8 cellular contexts compared by ENCODE assay signal in the genomic region with DNA sequence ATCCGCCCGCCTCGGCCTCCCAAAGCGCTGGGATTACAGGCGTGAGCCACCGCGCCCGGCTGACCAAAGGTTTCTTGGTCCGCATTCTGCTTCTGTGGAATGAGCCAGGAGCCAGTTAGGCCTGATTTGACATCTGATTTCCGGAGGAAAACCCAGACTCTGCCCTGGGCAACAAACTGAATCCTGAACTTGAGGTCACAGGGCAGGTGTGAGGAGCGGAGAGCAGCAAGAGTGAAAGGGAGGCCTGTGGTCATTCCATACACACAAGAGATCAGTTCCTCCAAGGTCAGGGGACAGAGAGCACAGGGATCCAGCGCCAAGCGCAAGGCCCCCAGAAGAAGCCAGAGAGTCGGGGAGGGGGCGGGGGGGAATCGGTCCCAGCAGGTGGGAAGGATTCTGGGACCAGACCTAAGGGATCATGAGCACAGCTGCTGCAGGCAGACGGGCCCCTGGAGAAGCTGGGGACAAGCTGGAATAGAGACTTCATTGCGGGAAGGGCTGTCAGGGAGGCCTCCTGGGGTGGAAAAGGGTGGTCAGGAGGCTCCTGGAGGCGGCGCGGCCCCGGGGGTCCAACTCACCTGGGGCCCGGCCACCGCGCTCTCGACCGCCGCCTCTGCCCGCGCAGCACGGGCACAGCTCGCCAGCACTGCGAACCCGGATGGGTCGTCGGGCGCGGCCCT. TPM values are rescaled to one million over a fixed set of nuclear protein-coding genes. Genes with fewer than 3 reads are reported as not detected.
DNase-seq lines count a peak whose midpoint lies in the region; ATAC-seq and TF ChIP-seq lines count a peak whose summit lies in the region.

No MANE protein-coding gene starts in this region.

- POLR2A ChIA-PET in CD8-positive, alpha-beta T cell (lab: Charles Lee) = interaction anchor here (0.8 to 2.1 kb wide), 7 partner anchors 8 to 210 kb away, joined by 3 to 10 read pairs (median 4); a partner anchor contains a TSS

- CTCF ChIA-PET in CD8-positive, alpha-beta T cell (lab: Charles Lee) = interaction anchor here (0.6 to 1.3 kb wide), 2 partner anchors 587 to 1187 kb away, joined by 3 to 4 read pairs; no protein-coding TSS in a partner anchor

- no peaks in the 10 kb centered on the region for H3K27me3 ChIP-seq in CD8-positive, alpha-beta T cell (ENCODE audit: insufficient read depth, low read length)

- H3K27ac Mint-ChIP-seq in CD8-positive, alpha-beta T cell = peak overlapping the region; percentile 86

- peak overlapping the region; percentile 90 for H3K27ac ChIP-seq in CD8-positive, alpha-beta T cell (ENCODE audit: low read depth, low read length)
- peak overlapping the region; percentile 90 for H3K27ac ChIP-seq in temporal lobe (ENCODE audit: low read depth, low read length)

- no peaks in the 10 kb centered on the region for H3K27me3 Mint-ChIP-seq in CD8-positive, alpha-beta T cell (ENCODE audit: low read depth)

- in situ Hi-C loops in astrocyte of the cerebellum (cut with HindIII; ENCODE audit: low sequenced_read_pairs) = loop anchor here (10.0 kb wide), 1 partner anchor 101 kb away; no protein-coding TSS in a partner anchor

- peak overlapping the region; percentile 97 for H3K4me3 Mint-ChIP-seq in CD8-positive, alpha-beta T cell

- H3K9me3 Mint-ChIP-seq in CD8-positive, alpha-beta T cell = no peaks in the 10 kb centered on the region

- H3K4me1 Mint-ChIP-seq in CD8-positive, alpha-beta T cell (ENCODE audit: low read depth) = peaks cover 26% of the 10 kb centered on the region

- H3K36me3 Mint-ChIP-seq in CD8-positive, alpha-beta T cell = peaks cover 17% of the 10 kb centered on the region

- ATAC-seq in CD8-positive, alpha-beta T cell = no peak
- peak; percentile 12 for ATAC-seq in HG03095 (IDR thresholded peaks at IDR 0.05; ENCODE audit: unreplicated experiment)

- no peak for DNase-seq in CD8-positive, alpha-beta T cell
- DNase-seq in astrocyte of the cerebellum (ENCODE audit: low read depth) (no peak), kidney tubule cell (ENCODE audit: low spot score) (peak; percentile 68), NAMALWA (ENCODE audit: low spot score) (no peak), NCI-H1105 treated with DMSO at 0.1 percent for 48 hours (lab: John Stamatoyannopoulos, UW) (no peak), middle frontal gyrus (ENCODE audit: extremely low spot score, low spot score) (no peak)

- H3K9me3 ChIP-seq in CD8-positive, alpha-beta T cell (ENCODE audit: low read length) = no peaks in the 10 kb centered on the region

- peaks cover 8% of the 10 kb centered on the region for H3K4me1 ChIP-seq in CD8-positive, alpha-beta T cell (ENCODE audit: insufficient read depth, low read length)

- no peaks in the 10 kb centered on the region for H3K36me3 ChIP-seq in CD8-positive, alpha-beta T cell (ENCODE audit: insufficient read depth, low read length)

- no peak for TF ChIP-seq CTCF in CD8-positive, alpha-beta T cell (IDR thresholded peaks at IDR 0.05)
- no peak for TF ChIP-seq CTCF in astrocyte of the cerebellum (IDR thresholded peaks at IDR 0.05; ENCODE audit: low read depth, low read length, missing control alignments)

- intact Hi-C loops in CD8-positive, alpha-beta T cell (cut with DNase I, micrococcal nuclease) = loop anchor here (1.0 to 10.0 kb wide), 6 partner anchors 33 to 1849 kb away; a partner anchor contains a TSS

- H3K4me3 ChIP-seq in CD8-positive, alpha-beta T cell (ENCODE audit: low read depth, low read length) = peak overlapping the region; percentile 93
- peak overlapping the region; percentile 95 for H3K4me3 ChIP-seq in astrocyte of the cerebellum (ENCODE audit: low read depth, low read length)

RNA-seq across cellular contexts. Expression of a gene that starts 0.4 kb away (rescaled TPM):
- total RNA-seq in CD8-positive, alpha-beta T cell = 1 to 10 TPM; 2.4 to 3.0 TPM
- 6.6 TPM for total RNA-seq in temporal lobe

RNA-seq across cellular contexts. Expression of a gene that starts 0.9 kb away (rescaled TPM):
- total RNA-seq in CD8-positive, alpha-beta T cell = 1 to 10 TPM; 3.1 to 4.2 TPM
- 12.8 TPM for total RNA-seq in temporal lobe

RNA-seq across cellular contexts. Expression of a gene that starts 26.4 kb away (rescaled TPM):
- total RNA-seq in CD8-positive, alpha-beta T cell = 1 to 10 TPM; 1.8 to 2.6 TPM
- total RNA-seq in temporal lobe = 5.2 TPM

RNA-seq across cellular contexts. Expression of a gene that starts 32.8 kb away (rescaled TPM):
- total RNA-seq in CD8-positive, alpha-beta T cell = 1 to 10 TPM; 5.5 to 5.8 TPM
- 18.2 TPM for total RNA-seq in temporal lobe

RNA-seq across cellular contexts. Expression of a gene that starts 33.0 kb away (rescaled TPM):
- total RNA-seq in CD8-positive, alpha-beta T cell = 10 to 100 TPM; 39.4 to 41.6 TPM
- total RNA-seq in temporal lobe = 8.4 TPM
